1 cellular context compared by ENCODE assay signal in the genomic region with DNA sequence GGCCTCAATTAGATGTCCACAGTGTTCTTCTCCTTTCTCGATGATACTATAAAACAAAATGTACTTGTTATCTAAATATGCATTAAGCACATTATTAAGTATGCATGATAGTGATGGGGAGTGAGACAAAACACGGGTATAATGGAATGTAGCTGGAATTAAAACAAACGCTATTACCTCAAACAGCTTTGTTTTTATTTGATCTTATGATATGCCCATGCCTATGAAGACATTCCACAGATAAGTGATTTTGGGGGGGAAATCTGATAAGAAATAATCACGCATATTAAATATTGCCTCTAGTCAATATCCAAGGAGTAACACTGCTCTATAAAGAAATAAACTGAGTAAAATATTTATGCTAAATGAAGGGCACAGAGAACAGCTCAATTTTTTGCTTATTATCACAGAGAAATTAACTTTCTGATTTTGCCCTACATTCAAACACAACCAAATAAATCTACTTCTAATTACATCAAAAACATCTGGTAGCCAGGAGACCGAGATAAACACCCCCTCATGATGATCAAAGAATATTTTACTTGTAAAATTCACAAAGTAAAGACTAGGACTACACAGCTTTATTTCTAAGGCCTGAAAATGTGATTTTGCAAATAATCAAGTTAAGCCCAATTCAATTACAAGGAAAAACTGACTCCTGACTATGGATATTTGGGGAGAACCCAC.
TF ChIP-seq lines count a peak whose summit lies in the region.

No MANE protein-coding gene starts in this region.

TF ChIP-seq in GM12878, 131 proteins besides CTCF, POLR2A, EP300 and RAD21:
- no peak for TF ChIP-seq NFXL1 (IDR thresholded peaks at IDR 0.05; ENCODE audit: borderline replicate concordance)
